12 cellular contexts compared by ENCODE assay signal in the genomic region with DNA sequence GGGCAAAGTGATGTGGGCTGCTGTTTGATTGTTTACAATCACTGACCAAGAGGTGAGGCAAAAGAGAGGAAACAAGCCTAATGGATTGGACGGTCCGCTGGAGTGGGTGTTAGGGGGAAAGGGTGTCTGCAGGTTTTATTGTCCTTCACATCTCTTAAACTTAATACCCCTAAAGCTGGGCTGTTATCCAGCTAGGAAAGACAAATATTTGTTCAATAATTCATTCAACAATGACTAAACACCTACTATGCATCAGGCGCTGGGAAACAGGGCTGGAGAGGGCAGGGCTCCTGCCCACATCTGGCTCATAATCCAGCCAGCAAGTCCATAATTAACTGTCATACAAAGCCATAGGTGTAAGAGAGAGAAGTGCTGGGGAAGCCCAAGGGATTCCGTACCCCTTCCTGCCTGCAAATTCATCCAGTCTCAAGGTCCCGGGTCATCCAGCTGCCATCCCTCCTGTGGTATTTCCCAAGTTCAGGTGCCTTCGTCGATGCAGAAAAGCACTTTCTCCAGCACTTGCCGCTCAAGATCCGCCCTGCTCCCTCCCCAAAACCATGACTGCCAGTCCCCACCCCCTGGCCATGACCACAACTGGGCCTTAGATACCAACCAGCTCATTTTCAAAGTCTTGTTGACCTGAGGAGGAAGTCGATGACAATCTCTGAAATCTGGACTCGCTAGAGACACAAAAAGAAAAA. TPM values are rescaled to one million over a fixed set of nuclear protein-coding genes. Genes with fewer than 3 reads are reported as not detected.
DNase-seq lines count a peak whose midpoint lies in the region; ATAC-seq and FAIRE-seq lines count a peak whose summit lies in the region.
"Had no signal": no experiment of that assay in that cellular context is flagged by ENCODE, and none has a peak within 500 bp of the region (broad histone marks: within the 10 kb centered on the region; RNA-seq: fewer than 3 reads in every experiment).

No MANE protein-coding gene starts in this region.

- no peak overlapping the region for H3K27ac Mint-ChIP-seq in stimulated activated memory B cell treated with anti-CD40 and anti-IgM and Interleukin-4, amounts not matched to agents 10 μg/mL and 1 μg/mL and 100 μg/mL, for 72 hours

- in situ Hi-C loops in Caki2 (cut with HindIII; ENCODE audit: low pct_unique_long_range_greater_than_20kb, low sequenced_read_pairs) = no loop called here

- no peak overlapping the region for H3K4me3 ChIP-seq in MG63
- H3K4me3 ChIP-seq: transverse colon had no signal

- DNase-seq in Caki2 (ENCODE audit: low read depth) (peak; percentile 62), MG63 (peak; percentile 48), SHP77 treated with DMSO at 0.1 percent for 48 hours (lab: John Stamatoyannopoulos, UW) (peak; percentile 90), RCC 7860 (ENCODE audit: low spot score) (no peak), amygdala (lab: John Stamatoyannopoulos, UW) (no peak)
- no peak for DNase-seq in central memory CD4-positive, alpha-beta T cell
- DNase-seq: activated CD4-positive, alpha-beta T cell treated with anti-CD3 and anti-CD28 coated beads for 1 hour; activated gamma-delta T cell; transverse colon had no signal

- H3K4me1 Mint-ChIP-seq in stimulated activated memory B cell treated with anti-CD40 and anti-IgM and Interleukin-4, amounts not matched to agents 10 μg/mL and 1 μg/mL and 100 μg/mL, for 72 hours = peaks cover 7% of the 10 kb centered on the region

- peaks cover 35% of the 10 kb centered on the region for H3K36me3 ChIP-seq in MG63

- no peak overlapping the region for H3K4me3 Mint-ChIP-seq in stimulated activated memory B cell treated with anti-CD40 and anti-IgM and Interleukin-4, amounts not matched to agents 10 μg/mL and 1 μg/mL and 100 μg/mL, for 72 hours

- no peaks in the 10 kb centered on the region for H3K9me3 ChIP-seq in MG63
- H3K9me3 ChIP-seq: transverse colon had no signal

- no peak for FAIRE-seq in RCC 7860 (lab: Jason Lieb, UNC)
- FAIRE-seq: GM12892 had no signal

- H3K27ac ChIP-seq in layer of hippocampus (ENCODE audit: low read depth, low read length) = peak overlapping the region; percentile 27
- H3K27ac ChIP-seq: transverse colon had no signal

- H3K27me3 Mint-ChIP-seq in stimulated activated memory B cell treated with anti-CD40 and anti-IgM and Interleukin-4, amounts not matched to agents 10 μg/mL and 1 μg/mL and 100 μg/mL, for 72 hours = no peaks in the 10 kb centered on the region

- ATAC-seq in stimulated activated memory B cell treated with anti-CD40 and anti-IgM and Interleukin-4, amounts not matched to agents 10 μg/mL and 1 μg/mL and 100 μg/mL, for 72 hours = no peak

- no peaks in the 10 kb centered on the region for H3K27me3 ChIP-seq in MG63
- no peaks in the 10 kb centered on the region for H3K27me3 ChIP-seq in layer of hippocampus (ENCODE audit: control insufficient read depth, insufficient read depth, low read length)
- H3K27me3 ChIP-seq: transverse colon had no signal

- no peaks in the 10 kb centered on the region for H3K9me3 Mint-ChIP-seq in stimulated activated memory B cell treated with anti-CD40 and anti-IgM and Interleukin-4, amounts not matched to agents 10 μg/mL and 1 μg/mL and 100 μg/mL, for 72 hours

- peaks cover 56% of the 10 kb centered on the region for H3K36me3 Mint-ChIP-seq in stimulated activated memory B cell treated with anti-CD40 and anti-IgM and Interleukin-4, amounts not matched to agents 10 μg/mL and 1 μg/mL and 100 μg/mL, for 72 hours

RNA-seq across cellular contexts. Expression of a gene that starts 10.7 kb away (rescaled TPM):
- 6.4 and 12.8 TPM in 2 replicates for total RNA-seq in Caki2 (2014; rRNA removed; shearing (Covaris generic); ENCODE audit: low replicate concordance)
- 1.3 and 5.5 TPM in 2 replicates for total RNA-seq in MG63 (2014; rRNA removed; shearing (Covaris generic); ENCODE audit: low replicate concordance)

RNA-seq across cellular contexts. Expression of a gene that starts 17.4 kb away (rescaled TPM):
- total RNA-seq in Caki2 (2014; rRNA removed; shearing (Covaris generic); ENCODE audit: low replicate concordance) = not detected in 2 replicates
- total RNA-seq in MG63 (2014; rRNA removed; shearing (Covaris generic); ENCODE audit: low replicate concordance) = not detected in 2 replicates

RNA-seq across cellular contexts. Expression of a gene that starts 52.5 kb away (rescaled TPM):
- total RNA-seq in Caki2 (2014; rRNA removed; shearing (Covaris generic); ENCODE audit: low replicate concordance) = 72.6 and 112 TPM in 2 replicates
- 74.2 and 113 TPM in 2 replicates for total RNA-seq in MG63 (2014; rRNA removed; shearing (Covaris generic); ENCODE audit: low replicate concordance)

Comparison
In these comparisons a context has a peak if more than half of its experiments do, and no peak if none do; other contexts are left out.
1. DNase-seq: peak in Caki2 (single experiment), MG63 (single experiment) and SHP77 treated with DMSO at 0.1 percent for 48 hours (single experiment); none in RCC 7860 (single experiment), central memory CD4-positive, alpha-beta T cell (single experiment) and amygdala (0 of 56).